ENCODE assay signal across 26 cellular contexts in genomic region chr10:73791871-73792400, GRCh38.
"Had no signal": no experiment of that assay in that cellular context is flagged by ENCODE, and none has a peak within 500 bp of the region (broad histone marks: within the 10 kb centered on the region; RNA-seq: fewer than 3 reads in every experiment).

No MANE protein-coding gene starts in this region.

- ATAC-seq: activated CD8-positive, alpha-beta memory T cell treated with anti-CD3 and anti-CD28 coated beads, Interleukin-2, amount 10 ng/mL, durations not matched to agents 7 days and 5 days; effector memory CD8-positive, alpha-beta T cell; left colon; naive thymus-derived CD8-positive, alpha-beta T cell; pancreas had no signal

- DNase-seq: activated CD4-positive, alpha-beta memory T cell treated with anti-CD3 and anti-CD28 coated beads for 36 hours; activated CD4-positive, alpha-beta T cell treated with anti-CD3 and anti-CD28 coated beads for 1 hour; activated CD8-positive, alpha-beta memory T cell treated with anti-CD3 and anti-CD28 coated beads, Interleukin-2, amount 10 ng/mL, durations not matched to agents 7 days and 5 days; activated naive CD4-positive, alpha-beta T cell; activated T-cell treated with anti-CD3 and anti-CD28 coated beads for 4 hours; brain microvascular endothelial cell; central memory CD4-positive, alpha-beta T cell; dorsolateral prefrontal cortex; effector memory CD8-positive, alpha-beta T cell; hippocampal formation; left colon; naive thymus-derived CD8-positive, alpha-beta T cell; stimulated activated CD4-positive, alpha-beta T cell treated with anti-CD3 and anti-CD28 coated beads, Interleukin-12 subunit alpha, Interleukin-12 subunit beta, amount 100 ng/mL, for 4 hours; stomach; T-helper 1 cell had no signal

- H3K27me3 ChIP-seq: adrenal gland, ascending aorta, brain microvascular endothelial cell, dorsolateral prefrontal cortex, esophagus muscularis mucosa, pancreas, stomach, suprapubic skin, tibial nerve had no signal

- H3K4me3 Mint-ChIP-seq: activated CD4-positive, alpha-beta memory T cell treated with anti-CD3 and anti-CD28 coated beads for 36 hours; activated CD8-positive, alpha-beta memory T cell treated with anti-CD3 and anti-CD28 coated beads, Interleukin-2, amount 10 ng/mL, durations not matched to agents 7 days and 5 days; activated naive CD8-positive, alpha-beta T cell; effector memory CD8-positive, alpha-beta T cell; naive thymus-derived CD8-positive, alpha-beta T cell had no signal

- H3K27ac ChIP-seq: adrenal gland, ascending aorta, brain microvascular endothelial cell, dorsolateral prefrontal cortex, esophagus muscularis mucosa, pancreas, stomach, suprapubic skin, tibial nerve had no signal

- H3K9me3 Mint-ChIP-seq: activated CD4-positive, alpha-beta memory T cell treated with anti-CD3 and anti-CD28 coated beads for 36 hours; effector memory CD8-positive, alpha-beta T cell; naive thymus-derived CD8-positive, alpha-beta T cell had no signal

- H3K27me3 Mint-ChIP-seq: activated CD4-positive, alpha-beta memory T cell treated with anti-CD3 and anti-CD28 coated beads for 36 hours; activated CD8-positive, alpha-beta memory T cell treated with anti-CD3 and anti-CD28 coated beads, Interleukin-2, amount 10 ng/mL, durations not matched to agents 7 days and 5 days; activated naive CD8-positive, alpha-beta T cell; effector memory CD8-positive, alpha-beta T cell; naive thymus-derived CD8-positive, alpha-beta T cell had no signal

- H3K4me3 ChIP-seq: adrenal gland, ascending aorta, dorsolateral prefrontal cortex, esophagus muscularis mucosa, lung, pancreas, stomach, suprapubic skin, tibial nerve had no signal

- FAIRE-seq: colon, endothelial cell of umbilical vein, frontal cortex, pancreas had no signal

- H3K27ac Mint-ChIP-seq: activated CD4-positive, alpha-beta memory T cell treated with anti-CD3 and anti-CD28 coated beads for 36 hours; activated CD8-positive, alpha-beta memory T cell treated with anti-CD3 and anti-CD28 coated beads, Interleukin-2, amount 10 ng/mL, durations not matched to agents 7 days and 5 days had no signal

- H3K9me3 ChIP-seq: adrenal gland, ascending aorta, esophagus muscularis mucosa, pancreas, stomach, suprapubic skin, tibial nerve had no signal
